In genomic region chr19:10544242-10544752, GRCh38 we compare ENCODE assay signal across 8 cellular contexts. TPM values are rescaled to one million over a fixed set of nuclear protein-coding genes. Genes with fewer than 3 reads are reported as not detected.
A peak's percentile ranks its signal among the peaks of the same experiment; 100 is the strongest.
DNase-seq lines count a peak whose midpoint lies in the region; ATAC-seq and TF ChIP-seq lines count a peak whose summit lies in the region.

No MANE protein-coding gene starts in this region.

- TF ChIP-seq CTCF in Panc1 (IDR thresholded peaks at IDR 0.05) = no peak
- no peak for TF ChIP-seq CTCF in dorsolateral prefrontal cortex (IDR thresholded peaks at IDR 0.05 in 54 of 56, conservative IDR thresholded peaks at IDR 0.05 in 2 of 56; ENCODE audit: low read depth in 1 of 56, partially characterized antibody in 56 of 56)

- ATAC-seq in Panc1 = peak; percentile 58
- no peak for ATAC-seq in GM21360 (IDR thresholded peaks at IDR 0.05; ENCODE audit: unreplicated experiment)

- H3K4me3 ChIP-seq in Panc1 (ENCODE audit: low read depth in 2 of 2, low read length in 2 of 2) (peak overlapping the region; percentile 59 to 77), dorsolateral prefrontal cortex (peak overlapping the region; percentile 61 to 100 (median 94)), mucosa of rectum (ENCODE audit: low read length in 2 of 2) (peak overlapping the region; percentile 71 to 83)

- H3K36me3 ChIP-seq in Panc1 (ENCODE audit: control insufficient read depth, insufficient read depth, low read length) (no peaks in the 10 kb centered on the region; the same call in 1 of the 2 replicates), mucosa of rectum (ENCODE audit: control insufficient read depth in 2 of 2, insufficient read depth in 2 of 2, low read length in 2 of 2) (peaks cover 17% of the 10 kb centered on the region in 2 donors)

- CTCF ChIA-PET in Panc1 (lab: Charles Lee) = no interaction called here

- intact Hi-C loops in Panc1 (cut with micrococcal nuclease; ENCODE audit: unreplicated experiment) (no loop called here), dorsolateral prefrontal cortex (cut with DNase I) (no loop called here)

- H3K27ac ChIP-seq in Panc1 (ENCODE audit: low read length) (peak overlapping the region; percentile 69), dorsolateral prefrontal cortex (peak overlapping the region in 58 of 59 donors; percentile 24 to 98 (median 92)), mucosa of rectum (ENCODE audit: low read depth in 2 of 2, low read length in 2 of 2) (peak overlapping the region; percentile 82 to 88)

- DNase-seq in stimulated activated CD4-positive, alpha-beta T cell treated with anti-CD3 and anti-CD28 coated beads, Interleukin-4, amount 100 ng/mL, for 1 hour = peak; percentile 25
- no peak for DNase-seq in stimulated activated CD4-positive, alpha-beta T cell treated with anti-CD3 and anti-CD28 coated beads, Interleukin-2, amount 100 ng/mL, for 48 hours
- DNase-seq in Panc1 (ENCODE audit: low read depth, low spot score) = no peak
- DNase-seq in dorsolateral prefrontal cortex = no peak
- DNase-seq in mesenteric fat pad (ENCODE audit: low spot score) = no peak
- DNase-seq in NOMO-1 treated with dmso at 0.1 percent for 144 hours (lab: John Stamatoyannopoulos, UW; ENCODE audit: unreplicated experiment) = no peak

- in situ Hi-C loops in Panc1 (cut with HindIII; ENCODE audit: low pct_unique_long_range_greater_than_20kb, low sequenced_read_pairs) = no loop called here

- H3K9me3 ChIP-seq in Panc1 (ENCODE audit: control insufficient read depth, insufficient read depth, low read depth, low read length) = no peaks in the 10 kb centered on the region
- H3K9me3 ChIP-seq in mucosa of rectum (ENCODE audit: control insufficient read depth in 2 of 2, low read length in 2 of 2) = no peaks in the 10 kb centered on the region

- BruUV-seq in Panc1 (replicated peaks; lab: Mats Ljungman, UMichigan) = no TSS peak

- H3K9ac ChIP-seq in mucosa of rectum (ENCODE audit: low read depth in 1 of 2, low read length in 2 of 2) = peak overlapping the region; percentile 68 to 98

- POLR2A ChIA-PET in Panc1 (lab: Charles Lee) = no interaction called here

- H3K27me3 ChIP-seq in Panc1 (ENCODE audit: control insufficient read depth, insufficient read depth, low read length) = no peaks in the 10 kb centered on the region
- H3K27me3 ChIP-seq in dorsolateral prefrontal cortex = no peaks in the 10 kb centered on the region
- peaks cover 0 to 2% of the 10 kb centered on the region in 2 donors for H3K27me3 ChIP-seq in mucosa of rectum (ENCODE audit: control insufficient read depth in 2 of 2, insufficient read depth in 2 of 2, low read length in 2 of 2)

- no peaks in the 10 kb centered on the region for H3K4me1 ChIP-seq in Panc1 (ENCODE audit: control insufficient read depth, insufficient read depth, low read length)
- peaks cover 9 to 17% of the 10 kb centered on the region in 2 donors for H3K4me1 ChIP-seq in mucosa of rectum (ENCODE audit: control insufficient read depth in 2 of 2, insufficient read depth in 2 of 2, low read length in 2 of 2)

RNA-seq across cellular contexts. Expression of gene ATG4D, which starts 0.6 kb away (rescaled TPM):
- total RNA-seq in Panc1 (2021; ENCODE audit: unreplicated experiment) = 28.0 TPM
- polyA plus RNA-seq in Panc1 (2012; ENCODE audit: insufficient read length) = 38.6 TPM
- 10 to 100 TPM; 28.2 to 67.2 (median 38.9) TPM for total RNA-seq in dorsolateral prefrontal cortex
- total RNA-seq in mesenteric fat pad = 19.0 TPM

RNA-seq across cellular contexts. Expression of gene KRI1, which starts 21.5 kb away (rescaled TPM):
- total RNA-seq in Panc1 (2021; ENCODE audit: unreplicated experiment) = 34.5 TPM
- polyA plus RNA-seq in Panc1 (2012; ENCODE audit: insufficient read length) = 48.0 TPM
- total RNA-seq in dorsolateral prefrontal cortex = 10 to 100 TPM; 11.3 to 32.1 (median 19.2) TPM
- 21.7 TPM for total RNA-seq in mesenteric fat pad

RNA-seq across cellular contexts. Expression of gene CDKN2D, which starts 24.5 kb away (rescaled TPM):
- total RNA-seq in Panc1 (2021; ENCODE audit: unreplicated experiment) (7.3 TPM), dorsolateral prefrontal cortex (10 to 100 TPM; 30.4 to 92.0 (median 65.1) TPM), mesenteric fat pad (11.4 TPM)
- 7.3 TPM for polyA plus RNA-seq in Panc1 (2012; ENCODE audit: insufficient read length)

RNA-seq across cellular contexts. Expression of gene S1PR5, which starts 27.1 kb away (rescaled TPM):
- total RNA-seq in Panc1 (2021; ENCODE audit: unreplicated experiment) = 3.4 TPM
- 3.9 TPM for polyA plus RNA-seq in Panc1 (2012; ENCODE audit: insufficient read length)
- total RNA-seq in dorsolateral prefrontal cortex = 10 to 100 TPM in 96 of 120 experiments, 1 to 10 TPM in 24; 2.0 to 89.6 (median 17.6) TPM
- 0.13 TPM for total RNA-seq in mesenteric fat pad

RNA-seq across cellular contexts. Expression of gene KEAP1, which starts 41.1 kb away (rescaled TPM):
- total RNA-seq in Panc1 (2021; ENCODE audit: unreplicated experiment) = 102 TPM
- 153 TPM for polyA plus RNA-seq in Panc1 (2012; ENCODE audit: insufficient read length)
- 100 to 1,000 TPM in 1 of 120 experiments, 10 to 100 TPM in 119; 43.6 to 103 (median 63.7) TPM for total RNA-seq in dorsolateral prefrontal cortex
- 71.9 TPM for total RNA-seq in mesenteric fat pad
